In genomic region chr1:148038462-148039333, GRCh38 we compare ENCODE assay signal across 8 cellular contexts.
DNase-seq lines count a peak whose midpoint lies in the region; ATAC-seq, FAIRE-seq and TF ChIP-seq lines count a peak whose summit lies in the region.
"Not testable (repeated sequence)": the region's sequence is repeated elsewhere in the genome, so short reads cannot be mapped to it uniquely, and the experiment has no call there.

No MANE protein-coding gene starts in this region.

- H3K4me3 Mint-ChIP-seq in chondrocyte (ENCODE audit: unreplicated experiment), result peak overlapping the region; percentile 72

- H3K27me3 Mint-ChIP-seq in chondrocyte (ENCODE audit: low read depth), result not testable (repeated sequence)

- FAIRE-seq in GM19239 (lab: Jason Lieb, UNC), result not testable (repeated sequence)

- H3K4me3 ChIP-seq in BLaER1, result peak overlapping the region; percentile 54

- H3K36me3 Mint-ChIP-seq in chondrocyte (ENCODE audit: low read depth), result not testable (repeated sequence)

- ATAC-seq in HG03280 (IDR thresholded peaks at IDR 0.05; ENCODE audit: unreplicated experiment), result peak; percentile 77

- peak overlapping the region; percentile 81 for H3K27ac Mint-ChIP-seq in chondrocyte (ENCODE audit: unreplicated experiment)

- H3K9me3 Mint-ChIP-seq in chondrocyte (ENCODE audit: low read depth), result not testable (repeated sequence)

- TF ChIP-seq CTCF in chondrocyte (IDR thresholded peaks at IDR 0.05), result not testable (repeated sequence)

- H3K9ac ChIP-seq in BLaER1, result not testable (repeated sequence)

- H4K20me1 ChIP-seq in BLaER1, result not testable (repeated sequence)

- H3K9me3 ChIP-seq in BLaER1, result not testable (repeated sequence)

- H3K4me1 Mint-ChIP-seq in chondrocyte (ENCODE audit: low read depth), result not testable (repeated sequence)

- H3K4me2 ChIP-seq in BLaER1, result peak overlapping the region; percentile 54

- peaks cover 28% of the 10 kb centered on the region for H3K27me3 ChIP-seq in BLaER1

- H3K36me3 ChIP-seq in BLaER1, result not testable (repeated sequence)

- H3K27ac ChIP-seq in BLaER1, result not testable (repeated sequence)

- not testable (repeated sequence) for H3K4me1 ChIP-seq in BLaER1

- DNase-seq in GM19239 (ENCODE audit: insufficient read length, low spot score), result peak; percentile 4
- peak; percentile 65 to 92 for DNase-seq in NCI-H446 (lab: John Stamatoyannopoulos, UW)
- peak; percentile 61 for DNase-seq in activated CD4-positive, CD25-positive, alpha-beta regulatory T cell treated with anti-CD3 and anti-CD28 coated beads, Interleukin-2, amount 50 U/mL, for 72 hours
- DNase-seq in chondrocyte (ENCODE audit: low spot score), result not testable (repeated sequence)
- DNase-seq in kidney tubule cell (ENCODE audit: low spot score), result peak; percentile 99
- DNase-seq in stimulated activated CD4-positive, alpha-beta T cell treated with anti-CD3 and anti-CD28 coated beads, Interleukin-1b, Interleukin-23, amount 100 ng/mL, for 24 hours (ENCODE audit: low read depth in 4 of 4, low spot score in 1 of 4), result peak in 3 of 4 experiments; percentile 37 to 53 (median 49)
